Comparison of ENCODE assay signal across 9 cellular contexts in genomic region chr12:33439587-33440011, GRCh38. TPM values are rescaled to one million over a fixed set of nuclear protein-coding genes. Genes with fewer than 3 reads are reported as not detected.
DNase-seq lines count a peak whose midpoint lies in the region; ATAC-seq and TF ChIP-seq lines count a peak whose summit lies in the region.
"Had no signal": no experiment of that assay in that cellular context is flagged by ENCODE, and none has a peak within 500 bp of the region (broad histone marks: within the 10 kb centered on the region; RNA-seq: fewer than 3 reads in every experiment).

SYT10 (minus strand) TSS chr12:33439819; CDS start chr12:33439522, 297 bp downstream.

- H3K4me1 Mint-ChIP-seq in activated CD4-positive, alpha-beta T cell treated with anti-CD3 and anti-CD28 coated beads for 36 hours = no peaks in the 10 kb centered on the region
- peaks cover 22% of the 10 kb centered on the region for H3K4me1 Mint-ChIP-seq in WTC11

- intact Hi-C loops in activated CD4-positive, alpha-beta T cell treated with anti-CD3 and anti-CD28 coated beads for 36 hours (cut with DNase I, micrococcal nuclease) = no loop called here

- in situ Hi-C loops in G401 (cut with HindIII; ENCODE audit: low sequenced_read_pairs) = no loop called here

- no peaks in the 10 kb centered on the region for H3K36me3 Mint-ChIP-seq in activated CD4-positive, alpha-beta T cell treated with anti-CD3 and anti-CD28 coated beads for 36 hours (ENCODE audit: low read depth)
- no peaks in the 10 kb centered on the region for H3K36me3 Mint-ChIP-seq in WTC11

- CTCF ChIA-PET in activated CD4-positive, alpha-beta T cell treated with anti-CD3 and anti-CD28 coated beads for 36 hours (lab: Charles Lee) = no interaction called here
- CTCF ChIA-PET in WTC11 (lab: Charles Lee) = no interaction called here

- DNase-seq in activated CD4-positive, alpha-beta T cell treated with anti-CD3 and anti-CD28 coated beads for 36 hours = peak; percentile 8
- DNase-seq in activated CD4-positive, alpha-beta T cell treated with anti-CD3 and anti-CD28 coated beads for 4 hours = no peak
- peak; percentile 81 for DNase-seq in WTC11 (ENCODE audit: low spot score)
- peak; percentile 24 for DNase-seq in hepatic stellate cell (ENCODE audit: low spot score)
- no peak for DNase-seq in cerebellum (ENCODE audit: low spot score)
- DNase-seq in G401 (ENCODE audit: low spot score) = no peak

- peaks cover 38% of the 10 kb centered on the region for H3K27me3 ChIP-seq in skeletal muscle satellite cell (ENCODE audit: control insufficient read depth, insufficient read depth, low read length)

- H3K4me3 Mint-ChIP-seq in activated CD4-positive, alpha-beta T cell treated with anti-CD3 and anti-CD28 coated beads for 36 hours = peak within 1 kb of the TSS; percentile 31
- peak within 1 kb of the TSS; percentile 86 for H3K4me3 Mint-ChIP-seq in WTC11

- peaks cover 6% of the 10 kb centered on the region for H3K4me1 ChIP-seq in skeletal muscle satellite cell (ENCODE audit: control insufficient read depth, insufficient read depth, low read length)

- no peak within 1 kb of the TSS for H3K27ac Mint-ChIP-seq in activated CD4-positive, alpha-beta T cell treated with anti-CD3 and anti-CD28 coated beads for 36 hours
- H3K27ac Mint-ChIP-seq in WTC11 = no peak within 1 kb of the TSS

- no peak within 1 kb of the TSS for H3K9ac ChIP-seq in skeletal muscle satellite cell (ENCODE audit: low read depth, low read length)

- no peak for TF ChIP-seq CTCF in WTC11 (IDR thresholded peaks at IDR 0.05)

- H3K27me3 Mint-ChIP-seq in activated CD4-positive, alpha-beta T cell treated with anti-CD3 and anti-CD28 coated beads for 36 hours = peaks cover 37% of the 10 kb centered on the region
- H3K27me3 Mint-ChIP-seq in WTC11 (ENCODE audit: low read depth) = peaks cover 46% of the 10 kb centered on the region

- no peaks in the 10 kb centered on the region for H3K9me3 Mint-ChIP-seq in activated CD4-positive, alpha-beta T cell treated with anti-CD3 and anti-CD28 coated beads for 36 hours (ENCODE audit: low read depth)
- H3K9me3 Mint-ChIP-seq in WTC11 = no peaks in the 10 kb centered on the region

- POLR2A ChIA-PET in activated CD4-positive, alpha-beta T cell treated with anti-CD3 and anti-CD28 coated beads for 36 hours (lab: Charles Lee) = no interaction called here
- POLR2A ChIA-PET in WTC11 (lab: Charles Lee) = no interaction called here

- no peaks in the 10 kb centered on the region for H3K9me3 ChIP-seq in skeletal muscle satellite cell (replicated peaks; ENCODE audit: low read length)

- no peaks in the 10 kb centered on the region for H3K36me3 ChIP-seq in skeletal muscle satellite cell (ENCODE audit: insufficient read depth, low read length)

- H3K4me2 ChIP-seq in skeletal muscle satellite cell (ENCODE audit: low read length) = peak within 1 kb of the TSS; percentile 86

- H3K4me3 ChIP-seq in skeletal muscle satellite cell (ENCODE audit: low read length) = peak within 1 kb of the TSS; percentile 71

- peak; percentile 33 for ATAC-seq in activated CD4-positive, alpha-beta T cell treated with anti-CD3 and anti-CD28 coated beads for 36 hours
- ATAC-seq in WTC11 (peak; percentile 79), HG02798 (IDR thresholded peaks at IDR 0.05; ENCODE audit: poor library complexity, unreplicated experiment) (no peak)

TF ChIP-seq in WTC11, 78 proteins besides CTCF, POLR2A, EP300 and RAD21 (continues in another document):
- TF ChIP-seq ZNF425 (CRISPR knock-in tag; conservative IDR thresholded peaks at IDR 0.05) (no peak), ZNF232 (CRISPR knock-in tag; IDR thresholded peaks at IDR 0.05) (peak; percentile 28), MXD4 (CRISPR knock-in tag; IDR thresholded peaks at IDR 0.05; ENCODE audit: borderline replicate concordance) (no peak), GABPB1 (CRISPR knock-in tag; IDR thresholded peaks at IDR 0.05) (no peak), AFF4 (CRISPR knock-in tag; IDR thresholded peaks at IDR 0.05; ENCODE audit: borderline replicate concordance) (0 out of 2 replicates have a peak, but pooled peaks have one; percentile 39), EMX1 (CRISPR knock-in tag; IDR thresholded peaks at IDR 0.05) (no peak), E2F5 (CRISPR knock-in tag; IDR thresholded peaks at IDR 0.05) (no peak; the same call in 1 of the 2 replicates), SMAD4 (CRISPR knock-in tag; IDR thresholded peaks at IDR 0.05) (no peak), FOXJ3 (CRISPR knock-in tag; IDR thresholded peaks at IDR 0.05; ENCODE audit: borderline replicate concordance) (no peak), ZNF219 (CRISPR knock-in tag; IDR thresholded peaks at IDR 0.05; ENCODE audit: borderline replicate concordance) (peak; percentile 29; the same call in 1 of the 2 replicates), TP53 (CRISPR knock-in tag; IDR thresholded peaks at IDR 0.05) (0 out of 2 replicates have a peak, but pooled peaks have one; percentile 41), TEAD4 (CRISPR knock-in tag; IDR thresholded peaks at IDR 0.05) (peak; percentile 62; the same call in 1 of the 2 replicates), AR (CRISPR knock-in tag; IDR thresholded peaks at IDR 0.05) (no peak), CREB1 (CRISPR knock-in tag; IDR thresholded peaks at IDR 0.05) (no peak; the same call in 1 of the 2 replicates)

RNA-seq across cellular contexts. Expression of gene SYT10, which starts in this region (rescaled TPM):
- total RNA-seq in activated CD4-positive, alpha-beta T cell treated with anti-CD3 and anti-CD28 coated beads for 36 hours = not detected
- total RNA-seq in WTC11 (2021) (0.78 to 1.7 TPM (median 1.4 TPM) in 3 replicates), cerebellum (1.3 TPM)
- not detected in 2 replicates for total RNA-seq in skeletal muscle satellite cell (2012; rRNA removed)
- total RNA-seq in G401 (2014; rRNA removed; shearing (Covaris generic)) = not detected in 2 replicates
- total RNA-seq: T-helper 2 cell treated with Interferon-gamma antibody and Interleukin-4, amounts not matched to agents 100 ng/mL and 5 ng/mL, for 36 hours had no signal

Comparison
In these comparisons a context has a peak if more than half of its experiments do, and no peak if none do; other contexts are left out.
1. Peak in DNase-seq and ATAC-seq in activated CD4-positive, alpha-beta T cell treated with anti-CD3 and anti-CD28 coated beads for 36 hours; RNA of the gene not detected or under 1 TPM.
2. DNase-seq: peak in WTC11 (single experiment) and hepatic stellate cell (single experiment); none in activated CD4-positive, alpha-beta T cell treated with anti-CD3 and anti-CD28 coated beads for 4 hours (0 of 2), cerebellum (single experiment) and G401 (single experiment).